ENCODE assay signal across 1 cellular context in the genomic region with DNA sequence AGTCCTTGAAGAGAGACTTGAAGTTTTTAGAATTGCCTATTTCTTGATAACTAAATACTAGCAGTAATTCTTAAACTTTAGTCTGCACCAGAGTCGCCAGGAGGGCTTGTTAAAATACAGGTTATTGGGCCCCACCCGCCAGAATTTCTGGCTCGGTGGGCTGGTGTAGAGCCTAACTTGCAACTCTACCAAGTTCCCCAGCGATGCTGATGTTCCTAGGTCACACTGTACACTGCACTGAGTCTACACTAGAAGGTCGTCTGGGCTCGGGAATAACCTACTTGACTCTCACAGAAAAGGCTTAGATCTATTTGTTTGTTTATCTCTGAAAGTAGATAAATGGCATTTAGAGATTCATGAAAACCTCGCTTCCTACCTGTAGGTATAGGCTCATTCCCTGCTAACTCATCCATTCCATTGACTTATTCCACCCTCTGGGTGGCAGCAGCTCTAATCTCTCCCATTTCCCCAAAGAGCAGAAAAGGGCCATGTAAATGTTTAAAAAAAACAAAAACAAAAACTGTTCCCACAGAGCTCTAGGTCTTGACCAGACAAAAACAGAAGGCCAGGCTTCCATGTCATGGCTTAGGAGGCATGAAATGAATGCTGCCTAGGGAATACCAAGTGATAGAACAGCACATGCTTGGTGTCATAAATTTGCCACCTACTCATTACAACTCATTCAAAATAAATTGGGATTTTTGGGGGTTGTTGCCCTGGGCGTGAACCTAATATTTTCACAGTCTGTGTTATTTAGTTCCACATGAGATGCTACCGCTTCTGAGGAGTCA.
TF ChIP-seq lines count a peak whose summit lies in the region.

No MANE protein-coding gene starts in this region.

TF ChIP-seq in HCT116, 20 proteins besides CTCF, POLR2A, EP300 and RAD21 (continued from another document):
- TF ChIP-seq ZBTB33 (IDR thresholded peaks at IDR 0.05; ENCODE audit: extremely low read depth, insufficient replicate concordance, low read length), result no peak
- no peak for TF ChIP-seq CBX3 (IDR thresholded peaks at IDR 0.05; ENCODE audit: low read depth)
- TF ChIP-seq SIN3A (IDR thresholded peaks at IDR 0.05; ENCODE audit: low read depth), result no peak
- TF ChIP-seq ELF1 (IDR thresholded peaks at IDR 0.05; ENCODE audit: borderline replicate concordance, low read depth), result no peak
- TF ChIP-seq, protein P1, sequence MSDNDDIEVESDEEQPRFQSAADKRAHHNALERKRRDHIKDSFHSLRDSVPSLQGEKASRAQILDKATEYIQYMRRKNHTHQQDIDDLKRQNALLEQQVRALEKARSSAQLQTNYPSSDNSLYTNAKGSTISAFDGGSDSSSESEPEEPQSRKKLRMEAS (IDR thresholded peaks at IDR 0.05), result no peak
- TF ChIP-seq JUND (IDR thresholded peaks at IDR 0.05), result no peak
- no peak for TF ChIP-seq SRF (IDR thresholded peaks at IDR 0.05; ENCODE audit: low read depth)
- no peak for TF ChIP-seq EZH2 (IDR thresholded peaks at IDR 0.05)
